ENCODE assay signal across 9 cellular contexts in genomic region chr19:21238670-21239069, GRCh38.
"Had no signal": no experiment of that assay in that cellular context is flagged by ENCODE, and none has a peak within 500 bp of the region (broad histone marks: within the 10 kb centered on the region; RNA-seq: fewer than 3 reads in every experiment).

No MANE protein-coding gene starts in this region.

- H3K9ac ChIP-seq: KMS-11 had no signal

- H3K4me1 Mint-ChIP-seq: IgD-negative memory B cell had no signal

- H3K27ac Mint-ChIP-seq: IgD-negative memory B cell had no signal

- ATAC-seq: HepG2 had no signal

- H3K4me2 ChIP-seq: KMS-11 had no signal

- FAIRE-seq: HepG2, HTR-8/SVneo had no signal

- H3K36me3 Mint-ChIP-seq: IgD-negative memory B cell had no signal

- H3K27ac ChIP-seq: HL-60, KMS-11 had no signal

- DNase-seq: IMR-90, Karpas-422, KBM-7, KG1 had no signal

- H3K4me3 Mint-ChIP-seq: IgD-negative memory B cell had no signal
